In genomic region chr2:201807452-201807980, GRCh38 we compare ENCODE assay signal across 10 cellular contexts. TPM values are rescaled to one million over a fixed set of nuclear protein-coding genes. Genes with fewer than 3 reads are reported as not detected.
A peak's percentile ranks its signal among the peaks of the same experiment; 100 is the strongest.
DNase-seq lines count a peak whose midpoint lies in the region; TF ChIP-seq lines count a peak whose summit lies in the region.
"Had no signal": no experiment of that assay in that cellular context is flagged by ENCODE, and none has a peak within 500 bp of the region (broad histone marks: within the 10 kb centered on the region; RNA-seq: fewer than 3 reads in every experiment).

No MANE protein-coding gene starts in this region.

- no peak overlapping the region for H3K4me3 Mint-ChIP-seq in progenitor cell of endocrine pancreas (ENCODE audit: low read depth)
- H3K4me3 Mint-ChIP-seq: activated CD8-positive, alpha-beta memory T cell treated with anti-CD3 and anti-CD28 coated beads, Interleukin-2, amount 10 ng/mL, durations not matched to agents 7 days and 5 days had no signal

- no peaks in the 10 kb centered on the region for H3K36me3 Mint-ChIP-seq in progenitor cell of endocrine pancreas (ENCODE audit: insufficient read depth)
- H3K36me3 Mint-ChIP-seq: activated CD8-positive, alpha-beta memory T cell treated with anti-CD3 and anti-CD28 coated beads, Interleukin-2, amount 10 ng/mL, durations not matched to agents 7 days and 5 days had no signal

- H3K27ac Mint-ChIP-seq in progenitor cell of endocrine pancreas, result peak overlapping the region; percentile 47
- H3K27ac Mint-ChIP-seq: activated CD8-positive, alpha-beta memory T cell treated with anti-CD3 and anti-CD28 coated beads, Interleukin-2, amount 10 ng/mL, durations not matched to agents 7 days and 5 days had no signal

- no peaks in the 10 kb centered on the region for H3K9me3 Mint-ChIP-seq in progenitor cell of endocrine pancreas (ENCODE audit: low read depth)

- peaks cover 3% of the 10 kb centered on the region for H3K4me1 ChIP-seq in NT2/D1 (ENCODE audit: insufficient read depth, insufficient read length)

- peak overlapping the region; percentile 0 for H3K9ac ChIP-seq in NT2/D1 (ENCODE audit: insufficient read length, low read depth)

- H3K36me3 ChIP-seq in NT2/D1 (ENCODE audit: insufficient read depth, insufficient read length, low read length), result no peaks in the 10 kb centered on the region

- no peaks in the 10 kb centered on the region for H3K9me3 ChIP-seq in NT2/D1 (ENCODE audit: insufficient read depth, low read length)

- peaks cover 3% of the 10 kb centered on the region for H3K27me3 Mint-ChIP-seq in progenitor cell of endocrine pancreas

- peak; percentile 30 for DNase-seq in D341Med (ENCODE audit: low spot score)
- no peak for DNase-seq in NT2/D1 (ENCODE audit: low read depth, low spot score)
- peak; percentile 42 for DNase-seq in fibroblast of pulmonary artery (ENCODE audit: low read depth)
- no peak for DNase-seq in progenitor cell of endocrine pancreas (ENCODE audit: low spot score, unreplicated experiment)
- DNase-seq in NCI-H146 (lab: John Stamatoyannopoulos, UW), result no peak
- DNase-seq in DMS153 (lab: John Stamatoyannopoulos, UW), result no peak
- no peak for DNase-seq in NCI-H1105 treated with DMSO at 0.1 percent for 48 hours (lab: John Stamatoyannopoulos, UW)
- DNase-seq in NCI-H1048 (lab: John Stamatoyannopoulos, UW), result no peak
- DNase-seq: activated CD8-positive, alpha-beta memory T cell treated with anti-CD3 and anti-CD28 coated beads, Interleukin-2, amount 10 ng/mL, durations not matched to agents 7 days and 5 days; PC-3 had no signal

- no peak for TF ChIP-seq CTCF in fibroblast of pulmonary artery (IDR thresholded peaks at IDR 0.05; ENCODE audit: low read length, missing control alignments)
- no peak for TF ChIP-seq CTCF in progenitor cell of endocrine pancreas (IDR thresholded peaks at IDR 0.05; ENCODE audit: unreplicated experiment)

- H3K4me3 ChIP-seq in NT2/D1 (ENCODE audit: insufficient read length, low read depth), result no peak overlapping the region
- H3K4me3 ChIP-seq in fibroblast of pulmonary artery (replicated peaks; ENCODE audit: low read depth, low read length), result no peak overlapping the region

- peaks cover 26% of the 10 kb centered on the region for H3K4me1 Mint-ChIP-seq in progenitor cell of endocrine pancreas (ENCODE audit: low read depth)
- H3K4me1 Mint-ChIP-seq: activated CD8-positive, alpha-beta memory T cell treated with anti-CD3 and anti-CD28 coated beads, Interleukin-2, amount 10 ng/mL, durations not matched to agents 7 days and 5 days had no signal

- H3K27me3 ChIP-seq in NT2/D1 (ENCODE audit: insufficient read depth, insufficient read length), result no peaks in the 10 kb centered on the region

RNA-seq across cellular contexts. Expression of gene CDK15, which starts 1.2 kb away (rescaled TPM):
- 0.07 TPM in 1 of 2 replicates, not detected in the other for total RNA-seq in progenitor cell of endocrine pancreas
- total RNA-seq: activated CD8-positive, alpha-beta memory T cell treated with anti-CD3 and anti-CD28 coated beads, Interleukin-2, amount 10 ng/mL, durations not matched to agents 7 days and 5 days had no signal

RNA-seq across cellular contexts. Expression of gene ALS2, which starts 26.8 kb away (rescaled TPM):
- 48.1 and 50.2 TPM in 2 replicates for total RNA-seq in progenitor cell of endocrine pancreas

Comparison
In these comparisons a context has a peak if more than half of its experiments do, and no peak if none do; other contexts are left out.
1. DNase-seq: peak in D341Med (single experiment) and fibroblast of pulmonary artery (single experiment); none in NT2/D1 (single experiment), progenitor cell of endocrine pancreas (single experiment), NCI-H146 (single experiment), DMS153 (single experiment), NCI-H1105 treated with DMSO at 0.1 percent for 48 hours (single experiment) and NCI-H1048 (single experiment).